Comparison of ENCODE assay signal across 1 cellular context in genomic region chr18:63367241-63367953, GRCh38.
TF ChIP-seq lines count a peak whose summit lies in the region.

No MANE protein-coding gene starts in this region.

TF ChIP-seq in HepG2, 621 proteins besides CTCF, POLR2A, EP300 and RAD21 (continued from another document and continues in another):
- TF ChIP-seq ZHX2 (IDR thresholded peaks at IDR 0.05; ENCODE audit: low read depth) = peak; percentile 46; the same call in 1 of the 2 replicates
- no peak; the same call in 1 of the 2 replicates for TF ChIP-seq ZHX2 (CRISPR knock-in tag; IDR thresholded peaks at IDR 0.05; ENCODE audit: borderline replicate concordance)
- no peak for TF ChIP-seq SRSF9 (IDR thresholded peaks at IDR 0.05; ENCODE audit: borderline replicate concordance, insufficient read depth, low read depth, low read length, poor library complexity, severe bottlenecking)
- 0 out of 2 replicates have a peak, but pooled peaks have one; percentile 48 for TF ChIP-seq BATF2 (CRISPR knock-in tag; IDR thresholded peaks at IDR 0.05)
- no peak for TF ChIP-seq STAG1 (CRISPR knock-in tag; IDR thresholded peaks at IDR 0.05)
- peak; percentile 14; the same call in 1 of the 2 replicates for TF ChIP-seq NR2F2 (IDR thresholded peaks at IDR 0.05; ENCODE audit: borderline replicate concordance, low read depth)
- TF ChIP-seq ZNF12 (CRISPR knock-in tag; IDR thresholded peaks at IDR 0.05) = no peak; the same call in 1 of the 2 replicates
- TF ChIP-seq PRDM15 (CRISPR knock-in tag; IDR thresholded peaks at IDR 0.05) = peak; percentile 100
- TF ChIP-seq ZSCAN5A (CRISPR knock-in tag; IDR thresholded peaks at IDR 0.05; ENCODE audit: borderline replicate concordance) = peak; percentile 19; the same call in 1 of the 2 replicates
- no peak; the same call in 1 of the 2 replicates for TF ChIP-seq ATF3 (CRISPR knock-in tag; IDR thresholded peaks at IDR 0.05)
- 0 out of 2 replicates have a peak, but pooled peaks have one; percentile 9 for TF ChIP-seq HOMEZ (CRISPR knock-in tag; IDR thresholded peaks at IDR 0.05; ENCODE audit: low read depth)
- peak; percentile 82 for TF ChIP-seq ZNF205 (CRISPR knock-in tag; IDR thresholded peaks at IDR 0.05)
- TF ChIP-seq CREM (IDR thresholded peaks at IDR 0.05) = peak; percentile 69
- TF ChIP-seq CREM (CRISPR knock-in tag; IDR thresholded peaks at IDR 0.05) = no peak
- 0 out of 2 replicates have a peak, but pooled peaks have one; percentile 15 for TF ChIP-seq CC2D1A (CRISPR knock-in tag; IDR thresholded peaks at IDR 0.05)
- peak; percentile 73; the same call in 1 of the 2 replicates for TF ChIP-seq MED13 (CRISPR knock-in tag; IDR thresholded peaks at IDR 0.05)
- TF ChIP-seq MXI1 (IDR thresholded peaks at IDR 0.05; ENCODE audit: borderline replicate concordance, low read depth, low read length) = 0 out of 3 replicates have a peak, but pooled peaks have one; percentile 25
- TF ChIP-seq ARID4A (CRISPR knock-in tag; IDR thresholded peaks at IDR 0.05; ENCODE audit: borderline replicate concordance) = peak; percentile 90; the same call in 1 of the 2 replicates
- peak; percentile 84; the same call in 1 of the 2 replicates for TF ChIP-seq TARDBP (CRISPR knock-in tag; IDR thresholded peaks at IDR 0.05)
- no peak for TF ChIP-seq BRD4 (CRISPR knock-in tag; IDR thresholded peaks at IDR 0.05)
- TF ChIP-seq ZNF253 (CRISPR knock-in tag; IDR thresholded peaks at IDR 0.05; ENCODE audit: borderline replicate concordance) = peak; percentile 57; the same call in 1 of the 2 replicates
- peak; percentile 99 for TF ChIP-seq ZFY (CRISPR knock-in tag; IDR thresholded peaks at IDR 0.05)
- TF ChIP-seq NFYC (CRISPR knock-in tag; IDR thresholded peaks at IDR 0.05) = peak; percentile 54
- peak; percentile 8; the same call in 1 of the 2 replicates for TF ChIP-seq FOXO1 (CRISPR knock-in tag; IDR thresholded peaks at IDR 0.05)
- 0 out of 2 replicates have a peak, but pooled peaks have one; percentile 25 for TF ChIP-seq SMYD3 (CRISPR knock-in tag; IDR thresholded peaks at IDR 0.05)
- TF ChIP-seq MTF1 (CRISPR knock-in tag; IDR thresholded peaks at IDR 0.05) = peak; percentile 56; the same call in 1 of the 2 replicates
- peak in 1 of 2 experiments; percentile 87; a peak in 2 of 4 replicates for TF ChIP-seq KLF16 (CRISPR knock-in tag; IDR thresholded peaks at IDR 0.05)
- TF ChIP-seq ARID5B (CRISPR knock-in tag; IDR thresholded peaks at IDR 0.05) = peak; percentile 74
- peak; percentile 47; the same call in 1 of the 2 replicates for TF ChIP-seq ZNF670 (CRISPR knock-in tag; IDR thresholded peaks at IDR 0.05; ENCODE audit: borderline replicate concordance)
- peak; percentile 94 for TF ChIP-seq ZNF501 (CRISPR knock-in tag; IDR thresholded peaks at IDR 0.05)
- 0 out of 2 replicates have a peak, but pooled peaks have one; percentile 31 for TF ChIP-seq GABPA (IDR thresholded peaks at IDR 0.05; ENCODE audit: low read depth, low read length)
- peak; percentile 65 for TF ChIP-seq GABPA (CRISPR knock-in tag; IDR thresholded peaks at IDR 0.05; ENCODE audit: low read depth)
- 0 out of 2 replicates have a peak, but pooled peaks have one; percentile 7 for TF ChIP-seq ZNF552 (CRISPR knock-in tag; IDR thresholded peaks at IDR 0.05; ENCODE audit: borderline replicate concordance)
- TF ChIP-seq NFIB (CRISPR knock-in tag; IDR thresholded peaks at IDR 0.05; ENCODE audit: borderline replicate concordance) = no peak
- TF ChIP-seq SNAPC5 (CRISPR knock-in tag; IDR thresholded peaks at IDR 0.05; ENCODE audit: borderline replicate concordance) = no peak
